Comparison of ENCODE assay signal across 24 cellular contexts in the genomic region with DNA sequence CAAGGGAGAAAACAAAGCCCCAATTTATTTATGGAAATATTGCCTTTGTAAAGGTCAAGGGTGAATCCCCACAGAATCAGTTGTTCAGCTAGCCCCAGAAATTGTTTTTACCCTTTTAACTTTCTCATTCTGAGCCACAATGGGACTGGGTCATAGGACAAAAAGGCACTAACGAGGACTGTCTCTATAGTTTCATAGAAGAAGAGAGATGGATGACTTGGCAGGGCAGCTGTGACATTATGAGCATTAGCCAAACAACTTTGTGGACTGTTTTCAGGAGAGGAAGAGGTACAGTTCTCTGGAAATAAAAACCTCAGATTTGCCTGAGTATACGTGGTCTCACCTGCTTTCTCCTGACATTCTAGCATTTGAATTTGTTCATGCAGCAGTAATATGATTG.
"Had no signal": no experiment of that assay in that cellular context is flagged by ENCODE, and none has a peak within 500 bp of the region (broad histone marks: within the 10 kb centered on the region; RNA-seq: fewer than 3 reads in every experiment).

No MANE protein-coding gene starts in this region.

- H3K4me3 ChIP-seq: adrenal gland, breast epithelium, colonic mucosa, SK-N-MC had no signal

- H3K27me3 ChIP-seq: adrenal gland, breast epithelium, colonic mucosa had no signal

- H3K9me3 ChIP-seq: adrenal gland, breast epithelium, colonic mucosa had no signal

- H3K27ac ChIP-seq: adrenal gland, breast epithelium, colonic mucosa, SK-N-MC, WERI-Rb-1 had no signal

- H3K4me1 ChIP-seq: adrenal gland, breast epithelium, colonic mucosa had no signal

- DNase-seq: activated CD4-positive, alpha-beta T cell treated with anti-CD3 and anti-CD28 coated beads for 4 hours; activated CD8-positive, alpha-beta memory T cell treated with anti-CD3 and anti-CD28 coated beads, Interleukin-2, amount 50 U/mL, for 48 hours; activated CD8-positive, alpha-beta T cell treated with anti-CD3 and anti-CD28 coated beads for 36 hours; activated naive CD4-positive, alpha-beta T cell treated with anti-CD3 and anti-CD28 coated beads, Interleukin-2, amount 50 U/mL, for 16 hours; activated naive CD8-positive, alpha-beta T cell treated with anti-CD3 and anti-CD28 coated beads, Interleukin-2, amount 10 ng/mL, durations not matched to agents 7 days and 5 days; activated T-cell treated with anti-CD3 and anti-CD28 coated beads, Interleukin-2, amount 50 U/mL, for 1 hour; adrenal gland; anterior cingulate cortex; caudate nucleus; colonic mucosa; KG1; NCI-H1092; NCI-H1436; NCI-H187 treated with DMSO at 0.1 percent for 48 hours; NCI-H2081 treated with DMSO at 0.1 percent for 48 hours; NCI-H510A treated with DMSO at 0.1 percent for 48 hours; NCI-H748 treated with DMSO at 0.1 percent for 48 hours; RPMI8226; T-helper 1 cell; WERI-Rb-1 had no signal

- H3K36me3 ChIP-seq: adrenal gland, breast epithelium, colonic mucosa, WERI-Rb-1 had no signal

- ATAC-seq: activated CD4-positive, CD25-positive, alpha-beta regulatory T cell treated with anti-CD3 and anti-CD28 coated beads, Interleukin-2, amount 50 U/mL, for 24 hours; activated CD8-positive, alpha-beta T cell treated with anti-CD3 and anti-CD28 coated beads for 36 hours; Right ventricle myocardium inferior had no signal
